In genomic region chr19:1624458-1624857, GRCh38 we compare ENCODE assay signal across 8 cellular contexts. TPM values are rescaled to one million over a fixed set of nuclear protein-coding genes. Genes with fewer than 3 reads are reported as not detected.
DNase-seq lines count a peak whose midpoint lies in the region; ATAC-seq and TF ChIP-seq lines count a peak whose summit lies in the region.

No MANE protein-coding gene starts in this region.

- DNase-seq in KBM-7 (peak; percentile 47), epidermal melanocyte (ENCODE audit: insufficient read length, low spot score) (peak; percentile 81), mucosa of descending colon (peak in 2 of 3 donors; percentile 57 to 64), upper lobe of left lung (no peak)
- peak; percentile 59 to 68 for DNase-seq in activated CD4-positive, alpha-beta T cell treated with anti-CD3 and anti-CD28 coated beads, Interleukin-2, amount 50 U/mL, for 48 hours

- intact Hi-C loops in mucosa of descending colon (cut with DNase I, micrococcal nuclease), result no loop called here

- H3K79me2 ChIP-seq in DOHH2 (ENCODE audit: control insufficient read depth, low read length), result peaks cover 56% of the 10 kb centered on the region

- no peak overlapping the region for H3K4me2 ChIP-seq in DOHH2 (ENCODE audit: low read length)

- TF ChIP-seq EP300 in upper lobe of left lung (IDR thresholded peaks at IDR 0.05), result no peak

- H3K4me3 ChIP-seq in DOHH2 (ENCODE audit: low read length) (no peak overlapping the region), mucosa of descending colon (no peak overlapping the region), upper lobe of left lung (no peak overlapping the region)

- H3K27ac ChIP-seq in DOHH2 (ENCODE audit: low read depth, low read length) (no peak overlapping the region), upper lobe of left lung (no peak overlapping the region)

- H3K27me3 ChIP-seq in DOHH2 (ENCODE audit: control insufficient read depth, low read length) (no peaks in the 10 kb centered on the region), upper lobe of left lung (no peaks in the 10 kb centered on the region)

- 68 to 73% methylated on average over 22 to 23 of the region's 23 CpGs for WGBS in upper lobe of left lung, 2 donors

- peak; percentile 84 for TF ChIP-seq CTCF in DOHH2 (IDR thresholded peaks at IDR 0.05; ENCODE audit: low read depth, low read length, poor library complexity, severe bottlenecking)
- no peak for TF ChIP-seq CTCF in mucosa of descending colon (IDR thresholded peaks at IDR 0.05)
- peak; percentile 35 to 74 (median 51) for TF ChIP-seq CTCF in upper lobe of left lung (IDR thresholded peaks at IDR 0.05)

- no peaks in the 10 kb centered on the region for H3K9me3 ChIP-seq in DOHH2 (ENCODE audit: control insufficient read depth, insufficient read depth, low read length)
- H3K9me3 ChIP-seq in mucosa of descending colon, result no peaks in the 10 kb centered on the region
- H3K9me3 ChIP-seq in upper lobe of left lung, result no peaks in the 10 kb centered on the region

- peaks cover 9% of the 10 kb centered on the region; the same call in 1 of the 2 replicates for H4K20me1 ChIP-seq in DOHH2 (ENCODE audit: control insufficient read depth, insufficient read depth, low read depth, low read length)

- H3K36me3 ChIP-seq in DOHH2 (ENCODE audit: control insufficient read depth, low read length), result peaks cover 76% of the 10 kb centered on the region
- no peaks in the 10 kb centered on the region for H3K36me3 ChIP-seq in mucosa of descending colon (ENCODE audit: low read depth)
- peaks cover 0 to 56% (median 29%) of the 10 kb centered on the region in 4 donors for H3K36me3 ChIP-seq in upper lobe of left lung

- no peaks in the 10 kb centered on the region for H3F3A ChIP-seq in DOHH2 (ENCODE audit: control insufficient read depth, insufficient read depth)

- H3K9me2 ChIP-seq in DOHH2 (replicated peaks; ENCODE audit: control insufficient read depth, low read length), result no peaks in the 10 kb centered on the region

- peak; percentile 51 for ATAC-seq in mucosa of descending colon
- peak in 1 of 2 donors; percentile 68 for ATAC-seq in upper lobe of left lung (ENCODE audit: low FRiP score in 2 of 2)
- ATAC-seq in HG02763 (IDR thresholded peaks at IDR 0.05; ENCODE audit: unreplicated experiment), result no peak
- ATAC-seq in GM21423 (IDR thresholded peaks at IDR 0.05; ENCODE audit: unreplicated experiment), result no peak

- peaks cover 48% of the 10 kb centered on the region for H3K4me1 ChIP-seq in DOHH2 (ENCODE audit: control insufficient read depth, low read length)
- H3K4me1 ChIP-seq in mucosa of descending colon (ENCODE audit: low read depth), result no peaks in the 10 kb centered on the region
- H3K4me1 ChIP-seq in upper lobe of left lung, result no peaks in the 10 kb centered on the region

- in situ Hi-C loops in KBM-7 (cut with MboI; ENCODE audit: low pct_unique_long_range_greater_than_20kb, low sequenced_read_pairs), result no loop called here

- TF ChIP-seq POLR2A in upper lobe of left lung (IDR thresholded peaks at IDR 0.05), result no peak

RNA-seq across cellular contexts. Expression of gene UQCR11, which starts 19.2 kb away (rescaled TPM):
- total RNA-seq in mucosa of descending colon (100 to 1,000 TPM; 265 to 301 (median 272) TPM), upper lobe of left lung (100 to 1,000 TPM in 2 of 6 donors, 10 to 100 TPM in 4; 10.5 to 216 (median 67.3) TPM)

RNA-seq across cellular contexts. Expression of gene TCF3, which starts 28.0 kb away (rescaled TPM):
- total RNA-seq in mucosa of descending colon (10 to 100 TPM; 54.4 to 57.7 (median 57.4) TPM), upper lobe of left lung (10 to 100 TPM; 32.9 to 88.2 (median 53.3) TPM)

RNA-seq across cellular contexts. Expression of gene MBD3, which starts 31.8 kb away (rescaled TPM):
- total RNA-seq in mucosa of descending colon (10 to 100 TPM; 54.1 to 78.2 (median 54.2) TPM), upper lobe of left lung (100 to 1,000 TPM in 3 of 6 donors, 10 to 100 TPM in 3; 65.1 to 158 (median 107) TPM)

RNA-seq across cellular contexts. Expression of gene MEX3D, which starts 56.3 kb away (rescaled TPM):
- total RNA-seq in mucosa of descending colon (10 to 100 TPM; 21.3 to 28.1 (median 21.5) TPM), upper lobe of left lung (10 to 100 TPM; 18.0 to 43.7 (median 26.5) TPM)

Comparison
In these comparisons a context has a peak if more than half of its experiments do, and no peak if none do; other contexts are left out.
1. DNase-seq: peak in KBM-7 (single experiment), activated CD4-positive, alpha-beta T cell treated with anti-CD3 and anti-CD28 coated beads, Interleukin-2, amount 50 U/mL, for 48 hours (2 of 2), epidermal melanocyte (single experiment) and mucosa of descending colon (2 of 3); none in upper lobe of left lung (0 of 2).